ENCODE assay signal across 1 cellular context in the genomic region with DNA sequence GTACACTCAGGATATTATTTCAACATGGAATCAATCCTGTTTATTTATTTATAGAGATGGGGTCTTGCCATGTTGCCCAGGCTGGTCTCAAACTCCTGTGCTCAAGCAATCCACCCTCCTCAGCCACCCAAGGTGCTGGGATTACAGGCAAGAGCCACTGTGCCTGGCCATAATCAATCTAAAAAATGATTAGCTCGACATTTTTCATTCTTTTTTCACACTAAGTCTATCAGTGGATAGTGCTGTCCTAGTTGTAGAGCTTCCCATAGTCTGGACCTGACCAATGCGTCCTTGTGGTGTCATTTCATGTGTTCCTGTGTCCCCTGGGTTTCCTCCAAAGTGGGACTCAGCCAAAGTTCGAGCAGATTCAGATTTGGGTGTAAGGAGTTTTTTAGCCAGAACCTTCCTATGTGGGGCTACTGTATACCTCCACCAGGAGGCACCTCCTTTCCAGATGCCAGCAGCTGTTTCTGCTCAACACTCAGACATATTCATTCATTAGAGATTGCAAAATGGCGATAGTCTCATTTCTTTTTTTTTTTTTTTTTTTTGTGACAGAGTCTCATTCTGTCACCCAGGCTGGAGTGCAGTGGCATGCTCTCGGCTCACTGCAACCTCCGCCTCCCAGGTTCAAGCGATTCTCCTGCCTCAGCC.
TF ChIP-seq lines count a peak whose summit lies in the region.

No MANE protein-coding gene starts in this region.

TF ChIP-seq in HCT116, 20 proteins besides CTCF, POLR2A, EP300 and RAD21 (continued from another document):
- TF ChIP-seq, protein P1, sequence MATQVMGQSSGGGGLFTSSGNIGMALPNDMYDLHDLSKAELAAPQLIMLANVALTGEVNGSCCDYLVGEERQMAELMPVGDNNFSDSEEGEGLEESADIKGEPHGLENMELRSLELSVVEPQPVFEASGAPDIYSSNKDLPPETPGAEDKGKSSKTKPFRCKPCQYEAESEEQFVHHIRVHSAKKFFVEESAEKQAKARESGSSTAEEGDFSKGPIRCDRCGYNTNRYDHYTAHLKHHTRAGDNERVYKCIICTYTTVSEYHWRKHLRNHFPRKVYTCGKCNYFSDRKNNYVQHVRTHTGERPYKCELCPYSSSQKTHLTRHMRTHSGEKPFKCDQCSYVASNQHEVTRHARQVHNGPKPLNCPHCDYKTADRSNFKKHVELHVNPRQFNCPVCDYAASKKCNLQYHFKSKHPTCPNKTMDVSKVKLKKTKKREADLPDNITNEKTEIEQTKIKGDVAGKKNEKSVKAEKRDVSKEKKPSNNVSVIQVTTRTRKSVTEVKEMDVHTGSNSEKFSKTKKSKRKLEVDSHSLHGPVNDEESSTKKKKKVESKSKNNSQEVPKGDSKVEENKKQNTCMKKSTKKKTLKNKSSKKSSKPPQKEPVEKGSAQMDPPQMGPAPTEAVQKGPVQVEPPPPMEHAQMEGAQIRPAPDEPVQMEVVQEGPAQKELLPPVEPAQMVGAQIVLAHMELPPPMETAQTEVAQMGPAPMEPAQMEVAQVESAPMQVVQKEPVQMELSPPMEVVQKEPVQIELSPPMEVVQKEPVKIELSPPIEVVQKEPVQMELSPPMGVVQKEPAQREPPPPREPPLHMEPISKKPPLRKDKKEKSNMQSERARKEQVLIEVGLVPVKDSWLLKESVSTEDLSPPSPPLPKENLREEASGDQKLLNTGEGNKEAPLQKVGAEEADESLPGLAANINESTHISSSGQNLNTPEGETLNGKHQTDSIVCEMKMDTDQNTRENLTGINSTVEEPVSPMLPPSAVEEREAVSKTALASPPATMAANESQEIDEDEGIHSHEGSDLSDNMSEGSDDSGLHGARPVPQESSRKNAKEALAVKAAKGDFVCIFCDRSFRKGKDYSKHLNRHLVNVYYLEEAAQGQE (IDR thresholded peaks at IDR 0.05; ENCODE audit: low read depth), result no peak
- no peak for TF ChIP-seq ZFX (IDR thresholded peaks at IDR 0.05)
